Comparison of ENCODE assay signal across 1 cellular context in genomic region chrX:41322821-41323603, GRCh38.
TF ChIP-seq lines count a peak whose summit lies in the region.

No MANE protein-coding gene starts in this region.

TF ChIP-seq in HepG2, 621 proteins besides CTCF, POLR2A, EP300 and RAD21 (continued from another document):
- TF ChIP-seq NFATC3 (CRISPR knock-in tag; IDR thresholded peaks at IDR 0.05) (no peak), ZNF563 (CRISPR knock-in tag; IDR thresholded peaks at IDR 0.05) (no peak), ZNF30 (CRISPR knock-in tag; IDR thresholded peaks at IDR 0.05) (no peak)
